8 cellular contexts compared by ENCODE assay signal in genomic region chr12:106282457-106283097, GRCh38. TPM values are rescaled to one million over a fixed set of nuclear protein-coding genes. Genes with fewer than 3 reads are reported as not detected.
DNase-seq lines count a peak whose midpoint lies in the region; ATAC-seq and TF ChIP-seq lines count a peak whose summit lies in the region.

No MANE protein-coding gene starts in this region.

- TF ChIP-seq CTCF in choroid plexus epithelial cell (conservative IDR thresholded peaks at IDR 0.05; ENCODE audit: low read depth, low read length) (peak; percentile 88), lung (IDR thresholded peaks at IDR 0.05; ENCODE audit: control extremely low read depth, extremely low read depth) (peak; percentile 54), suprapubic skin (IDR thresholded peaks at IDR 0.05) (peak; percentile 53 to 57)

- H3K36me3 ChIP-seq in lung (ENCODE audit: control insufficient read depth in 2 of 2, insufficient read depth in 2 of 2, low read length in 2 of 2): no peaks in the 10 kb centered on the region
- no peaks in the 10 kb centered on the region for H3K36me3 ChIP-seq in suprapubic skin

- H3K4me1 ChIP-seq in lung (ENCODE audit: control insufficient read depth in 2 of 2, insufficient read depth in 2 of 2, low read length in 2 of 2): peaks cover 2 to 7% of the 10 kb centered on the region in 2 donors
- H3K4me1 ChIP-seq in suprapubic skin: peaks cover 12% of the 10 kb centered on the region

- WGBS in lung, 2 donors: 42 to 44% methylated on average over 7 of the region's 7 CpGs
- WGBS in suprapubic skin: 45% methylated on average over 7 of the region's 7 CpGs

- no peak for TF ChIP-seq POLR2A in suprapubic skin (IDR thresholded peaks at IDR 0.05)

- H3K4me3 ChIP-seq in choroid plexus epithelial cell (ENCODE audit: low read depth, low read length) (no peak overlapping the region), lung (no peak overlapping the region), suprapubic skin (no peak overlapping the region)

- TF ChIP-seq EP300 in suprapubic skin (IDR thresholded peaks at IDR 0.05): no peak

- DNase-seq in AG20443 (ENCODE audit: low spot score) (peak; percentile 68), NCI-H146 (lab: John Stamatoyannopoulos, UW) (peak; percentile 36), choroid plexus epithelial cell (ENCODE audit: low read depth) (peak; percentile 68), lung (ENCODE audit: low spot score) (peak; percentile 61), suprapubic skin (ENCODE audit: low spot score in 2 of 2) (no peak)

- ATAC-seq in GM19351 (IDR thresholded peaks at IDR 0.05; ENCODE audit: unreplicated experiment): peak; percentile 61
- peak; percentile 46 to 79 for ATAC-seq in activated CD4-positive, CD25-positive, alpha-beta regulatory T cell treated with anti-CD3 and anti-CD28 coated beads, Interleukin-2, amount 50 U/mL, for 24 hours
- peak; percentile 86 for ATAC-seq in lung (ENCODE audit: insufficient read depth, low FRiP score)
- ATAC-seq in HG03378 (IDR thresholded peaks at IDR 0.05; ENCODE audit: unreplicated experiment): no peak

- no peak overlapping the region for H3K27ac ChIP-seq in lung (ENCODE audit: low read depth in 1 of 2, low read length in 1 of 2)
- H3K27ac ChIP-seq in suprapubic skin: no peak overlapping the region

- no peaks in the 10 kb centered on the region for H3K27me3 ChIP-seq in lung (ENCODE audit: control insufficient read depth, insufficient read depth)
- no peaks in the 10 kb centered on the region for H3K27me3 ChIP-seq in suprapubic skin

- no peaks in the 10 kb centered on the region for H3K9me3 ChIP-seq in lung (ENCODE audit: control insufficient read depth in 2 of 2, insufficient read depth in 1 of 2, low read length in 1 of 2)
- H3K9me3 ChIP-seq in suprapubic skin: peaks cover 7% of the 10 kb centered on the region

RNA-seq across cellular contexts. Expression of gene TCP11L2, which starts 20.0 kb away (rescaled TPM):
- total RNA-seq in lung: 10 to 100 TPM; 42.5 to 78.5 TPM
- 1 to 10 TPM; 4.9 to 7.1 TPM for polyA plus RNA-seq in lung
- 10 to 100 TPM; 38.1 to 70.6 (median 61.2) TPM for total RNA-seq in suprapubic skin

RNA-seq across cellular contexts. Expression of gene CKAP4, which starts 34.8 kb away (rescaled TPM):
- total RNA-seq in lung (10 to 100 TPM; 48.3 to 82.6 TPM), suprapubic skin (10 to 100 TPM; 38.5 to 75.3 (median 58.7) TPM)
- polyA plus RNA-seq in lung: 10 to 100 TPM; 15.3 to 82.1 TPM

Comparison
In these comparisons a context has a peak if more than half of its experiments do, and no peak if none do; other contexts are left out.
1. DNase-seq: peak in AG20443 (single experiment), NCI-H146 (single experiment), choroid plexus epithelial cell (single experiment) and lung (single experiment); none in suprapubic skin (0 of 2).
2. Peak in every context shown above with its lines, with median percentiles within 50 percentile points of each other: CTCF ChIP-seq.